ENCODE assay signal across 23 cellular contexts in genomic region chr2:9781252-9781651, GRCh38.
DNase-seq lines count a peak whose midpoint lies in the region; ATAC-seq, FAIRE-seq and TF ChIP-seq lines count a peak whose summit lies in the region.
"Had no signal": no experiment of that assay in that cellular context is flagged by ENCODE, and none has a peak within 500 bp of the region (broad histone marks: within the 10 kb centered on the region; RNA-seq: fewer than 3 reads in every experiment).

No MANE protein-coding gene starts in this region.

- ATAC-seq in lower lobe of right lung (no peak), HG03571 (IDR thresholded peaks at IDR 0.05; ENCODE audit: unreplicated experiment) (no peak)

- peak overlapping the region; percentile 96 for H3K27ac Mint-ChIP-seq in T-helper 2 cell treated with Interferon-gamma antibody and Interleukin-4, amounts not matched to agents 5 μg/mL and 100 μg/mL, for 36 hours

- H3K4me3 ChIP-seq in HFF-Myc (replicated peaks; ENCODE audit: low read depth, low read length) (no peak overlapping the region), breast epithelium (no peak overlapping the region), lower lobe of right lung (no peak overlapping the region)
- H3K4me3 ChIP-seq: upper lobe of right lung had no signal

- peaks cover 8% of the 10 kb centered on the region for H3K9me3 Mint-ChIP-seq in T-helper 2 cell treated with Interferon-gamma antibody and Interleukin-4, amounts not matched to agents 5 μg/mL and 100 μg/mL, for 36 hours

- FAIRE-seq in GM12891 (lab: Jason Lieb, UNC) = no peak
- FAIRE-seq: endometrium, H1, RCC 7860 had no signal

- H3K36me3 ChIP-seq in breast epithelium = no peaks in the 10 kb centered on the region
- H3K36me3 ChIP-seq in lower lobe of right lung = no peaks in the 10 kb centered on the region
- H3K36me3 ChIP-seq: upper lobe of right lung had no signal

- intact Hi-C loops in breast epithelium (cut with DNase I; ENCODE audit: low total_unique reads) = no loop called here
- intact Hi-C loops in lower lobe of right lung (cut with DNase I) = no loop called here

- H3K27me3 ChIP-seq in breast epithelium = no peaks in the 10 kb centered on the region
- H3K27me3 ChIP-seq in lower lobe of right lung (ENCODE audit: low read depth) = no peaks in the 10 kb centered on the region
- H3K27me3 ChIP-seq: upper lobe of right lung had no signal

- H3K36me3 Mint-ChIP-seq in T-helper 2 cell treated with Interferon-gamma antibody and Interleukin-4, amounts not matched to agents 5 μg/mL and 100 μg/mL, for 36 hours (ENCODE audit: low read depth) = peaks cover 2% of the 10 kb centered on the region

- no peaks in the 10 kb centered on the region for H3K9me3 ChIP-seq in breast epithelium
- no peaks in the 10 kb centered on the region for H3K9me3 ChIP-seq in lower lobe of right lung
- H3K9me3 ChIP-seq: upper lobe of right lung had no signal

- DNase-seq in T-helper 2 cell treated with Interferon-gamma antibody and Interleukin-4, amounts not matched to agents 5 μg/mL and 100 μg/mL, for 36 hours (ENCODE audit: low spot score) = no peak
- DNase-seq in T-helper 2 cell (no peak), HFF-Myc (ENCODE audit: extremely low read depth, low read depth) (peak; percentile 76), breast epithelium (ENCODE audit: low spot score in 2 of 2) (peak; percentile 80), lower lobe of right lung (peak; percentile 23), GM12891 (ENCODE audit: insufficient read length, low spot score) (no peak), epidermal melanocyte (ENCODE audit: insufficient read length, low spot score) (no peak)
- DNase-seq: activated CD4-positive, CD25-positive, alpha-beta regulatory T cell treated with anti-CD3 and anti-CD28 coated beads, Interleukin-2, amount 50 U/mL, for 72 hours; activated T-cell treated with anti-CD3 and anti-CD28 coated beads, Interleukin-2, amount 50 U/mL, for 48 hours; amniotic stem cell; Calu3; GF-D8; Karpas-422; mesenchymal stem cell; NCI-H1417; NCI-H2171 treated with DMSO at 0.1 percent for 48 hours; NCI-H748 treated with DMSO at 0.1 percent for 48 hours; stimulated activated naive CD8-positive, alpha-beta T cell treated with anti-CD3 and anti-CD28 coated beads, Interleukin-15, Interleukin-2, amounts not matched to agents 100 U/mL and 50 U/mL, for 24 hours; upper lobe of right lung had no signal

- peaks cover 0 to 6% of the 10 kb centered on the region in 2 donors for H3K4me1 ChIP-seq in breast epithelium
- H3K4me1 ChIP-seq in lower lobe of right lung = no peaks in the 10 kb centered on the region
- H3K4me1 ChIP-seq: upper lobe of right lung had no signal

- H3K27ac ChIP-seq in breast epithelium (peak overlapping the region in 1 of 2 donors; percentile 52), lower lobe of right lung (no peak overlapping the region)
- H3K27ac ChIP-seq: upper lobe of right lung had no signal

- TF ChIP-seq CTCF in HFF-Myc (IDR thresholded peaks at IDR 0.05; ENCODE audit: low read depth, low read length, missing control alignments) (no peak), breast epithelium (IDR thresholded peaks at IDR 0.05) (no peak), lower lobe of right lung (IDR thresholded peaks at IDR 0.05) (no peak)

- no peak overlapping the region for H3K4me3 Mint-ChIP-seq in T-helper 2 cell treated with Interferon-gamma antibody and Interleukin-4, amounts not matched to agents 5 μg/mL and 100 μg/mL, for 36 hours

- peaks cover 57% of the 10 kb centered on the region for H3K4me1 Mint-ChIP-seq in T-helper 2 cell treated with Interferon-gamma antibody and Interleukin-4, amounts not matched to agents 5 μg/mL and 100 μg/mL, for 36 hours (ENCODE audit: low read depth)

- no peaks in the 10 kb centered on the region for H3K27me3 Mint-ChIP-seq in T-helper 2 cell treated with Interferon-gamma antibody and Interleukin-4, amounts not matched to agents 5 μg/mL and 100 μg/mL, for 36 hours (ENCODE audit: low read depth)

- TF ChIP-seq POLR2A in breast epithelium (IDR thresholded peaks at IDR 0.05) (no peak), GM12891 (IDR thresholded peaks at IDR 0.05; ENCODE audit: low read depth, low read length) (no peak)

TF ChIP-seq in GM12891, 5 proteins besides CTCF, POLR2A, EP300 and RAD21:
- TF ChIP-seq POLR2AphosphoS5 (IDR thresholded peaks at IDR 0.05; ENCODE audit: low read depth, low read length) (no peak), PAX5 (IDR thresholded peaks at IDR 0.05; ENCODE audit: insufficient read depth, low read length, severe bottlenecking) (no peak), TAF1 (IDR thresholded peaks at IDR 0.05; ENCODE audit: low read depth, low read length) (no peak), SPI1 (IDR thresholded peaks at IDR 0.05; ENCODE audit: low read depth, low read length) (no peak), POU2F2 (IDR thresholded peaks at IDR 0.05; ENCODE audit: low read depth, low read length) (no peak)

Comparison
In these comparisons a context has a peak if more than half of its experiments do, and no peak if none do; other contexts are left out.
1. DNase-seq: peak in HFF-Myc (single experiment), breast epithelium (2 of 2) and lower lobe of right lung (single experiment); none in T-helper 2 cell treated with Interferon-gamma antibody and Interleukin-4, amounts not matched to agents 5 μg/mL and 100 μg/mL, for 36 hours (single experiment), T-helper 2 cell (0 of 5), GM12891 (single experiment) and epidermal melanocyte (single experiment).